In the genomic region with DNA sequence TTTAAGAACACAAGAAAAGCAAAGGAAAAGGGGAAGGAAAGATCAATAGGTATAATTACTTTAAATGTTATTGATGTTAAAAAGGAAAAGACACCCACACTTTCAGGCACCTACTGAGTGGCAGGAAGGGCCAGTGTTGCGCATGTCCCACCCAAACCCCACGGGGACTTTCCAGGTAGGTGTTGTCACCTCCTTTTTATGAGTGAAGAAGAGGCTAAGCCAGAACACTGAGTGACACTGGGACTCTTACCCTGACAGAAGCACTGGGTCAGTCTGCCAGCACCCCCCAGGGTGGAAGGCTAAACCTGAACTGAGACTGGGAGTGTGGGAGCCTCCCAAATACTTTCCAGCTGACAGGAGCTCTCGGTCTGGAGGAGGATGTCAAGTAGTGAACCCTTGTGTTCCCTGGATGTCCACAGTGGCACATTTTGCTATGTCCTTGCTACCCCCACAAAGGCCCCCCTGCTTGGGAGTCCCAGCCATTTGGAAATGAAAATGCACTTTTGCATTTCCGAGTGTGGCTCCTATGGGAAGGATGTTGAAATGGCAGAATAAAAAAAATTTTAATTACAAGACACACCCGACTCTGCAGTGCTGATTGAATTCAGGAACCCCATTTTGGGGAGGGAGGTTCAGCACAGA, we compare ENCODE assay signal across 1 cellular context.
TF ChIP-seq lines count a peak whose summit lies in the region.

No MANE protein-coding gene starts in this region.

TF ChIP-seq in H1, 55 proteins besides CTCF, POLR2A, EP300 and RAD21:
- no peak for TF ChIP-seq KDM5A (IDR thresholded peaks at IDR 0.05; ENCODE audit: low read length)
